ENCODE assay signal across 8 cellular contexts in the genomic region with DNA sequence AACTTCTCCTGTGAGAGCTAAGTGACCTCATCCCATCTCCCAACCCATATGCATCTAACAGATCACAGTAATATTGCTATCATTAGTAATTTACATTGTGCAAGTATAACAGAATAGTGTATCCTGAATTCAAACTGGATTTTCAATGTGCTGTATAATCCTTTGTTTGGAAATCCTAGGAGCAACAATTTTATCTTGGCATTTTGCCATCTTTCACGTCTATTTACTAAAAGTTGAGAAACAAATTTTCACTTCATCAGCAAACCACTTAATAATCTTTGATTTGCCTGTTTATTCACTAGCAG. TPM values are rescaled to one million over a fixed set of nuclear protein-coding genes. Genes with fewer than 3 reads are reported as not detected.
DNase-seq lines count a peak whose midpoint lies in the region; ATAC-seq, FAIRE-seq and TF ChIP-seq lines count a peak whose summit lies in the region.

No MANE protein-coding gene starts in this region.

- H3K4me3 Mint-ChIP-seq in activated T-cell treated with anti-CD3 and anti-CD28 coated beads, Interleukin-2, amount 50 U/mL, for 4 hours, result peak overlapping the region; percentile 95
- peak overlapping the region; percentile 93 for H3K4me3 Mint-ChIP-seq in stimulated activated effector memory CD8-positive, alpha-beta T cell treated with anti-CD3 and anti-CD28 coated beads, Interleukin-12 subunit alpha, Interleukin-12 subunit beta, amount 100 ng/mL, for 72 hours

- POLR2A ChIA-PET in Panc1 (lab: Charles Lee), result interaction anchor here (0.7 to 0.9 kb wide), 3 partner anchors 75 to 259 kb away, joined by 3 to 4 read pairs (median 4); no protein-coding TSS in a partner anchor

- peak overlapping the region; percentile 34 to 85; a peak in 3 of 4 replicates for H3K4me3 ChIP-seq in Panc1 (ENCODE audit: low read depth in 2 of 2, low read length in 2 of 2)

- peak overlapping the region; percentile 89 for H3K27ac Mint-ChIP-seq in stimulated activated effector memory CD8-positive, alpha-beta T cell treated with anti-CD3 and anti-CD28 coated beads, Interleukin-12 subunit alpha, Interleukin-12 subunit beta, amount 100 ng/mL, for 72 hours

- no peaks in the 10 kb centered on the region for H3K9me3 Mint-ChIP-seq in activated T-cell treated with anti-CD3 and anti-CD28 coated beads, Interleukin-2, amount 50 U/mL, for 4 hours
- no peaks in the 10 kb centered on the region for H3K9me3 Mint-ChIP-seq in stimulated activated effector memory CD8-positive, alpha-beta T cell treated with anti-CD3 and anti-CD28 coated beads, Interleukin-12 subunit alpha, Interleukin-12 subunit beta, amount 100 ng/mL, for 72 hours

- TF ChIP-seq CTCF in Panc1 (IDR thresholded peaks at IDR 0.05), result no peak

- peaks cover 29% of the 10 kb centered on the region for H3K4me1 ChIP-seq in Panc1 (ENCODE audit: control insufficient read depth, insufficient read depth, low read length)

- peaks cover 17% of the 10 kb centered on the region for H3K36me3 Mint-ChIP-seq in activated T-cell treated with anti-CD3 and anti-CD28 coated beads, Interleukin-2, amount 50 U/mL, for 4 hours (ENCODE audit: insufficient read depth)
- H3K36me3 Mint-ChIP-seq in stimulated activated effector memory CD8-positive, alpha-beta T cell treated with anti-CD3 and anti-CD28 coated beads, Interleukin-12 subunit alpha, Interleukin-12 subunit beta, amount 100 ng/mL, for 72 hours, result peaks cover 89% of the 10 kb centered on the region

- BruUV-seq in Panc1 (replicated peaks; lab: Mats Ljungman, UMichigan), result no TSS peak

- peaks cover 45% of the 10 kb centered on the region for H3K4me1 Mint-ChIP-seq in activated T-cell treated with anti-CD3 and anti-CD28 coated beads, Interleukin-2, amount 50 U/mL, for 4 hours (ENCODE audit: low read depth)
- peaks cover 45% of the 10 kb centered on the region for H3K4me1 Mint-ChIP-seq in stimulated activated effector memory CD8-positive, alpha-beta T cell treated with anti-CD3 and anti-CD28 coated beads, Interleukin-12 subunit alpha, Interleukin-12 subunit beta, amount 100 ng/mL, for 72 hours

- no peaks in the 10 kb centered on the region for H3K27me3 Mint-ChIP-seq in activated T-cell treated with anti-CD3 and anti-CD28 coated beads, Interleukin-2, amount 50 U/mL, for 4 hours (ENCODE audit: low read depth)

- no peak for DNase-seq in activated T-cell treated with anti-CD3 and anti-CD28 coated beads, Interleukin-2, amount 50 U/mL, for 4 hours
- no peak for DNase-seq in activated T-cell treated with anti-CD3 and anti-CD28 coated beads for 4 hours
- no peak for DNase-seq in Panc1 (ENCODE audit: low read depth, low spot score)
- peak; percentile 15 for DNase-seq in fibroblast of gingiva (ENCODE audit: low read depth)
- no peak for DNase-seq in stimulated activated effector memory CD8-positive, alpha-beta T cell treated with anti-CD3 and anti-CD28 coated beads, Interleukin-12 subunit alpha, Interleukin-12 subunit beta, amount 100 ng/mL, for 72 hours (ENCODE audit: low spot score in 2 of 2)
- no peak for DNase-seq in RCC 7860 (ENCODE audit: low spot score)
- DNase-seq in midbrain (lab: John Stamatoyannopoulos, UW), result no peak

- peak overlapping the region; percentile 92; the same call in 1 of the 2 replicates for H3K27ac ChIP-seq in Panc1 (ENCODE audit: low read length)

- in situ Hi-C loops in Panc1 (cut with HindIII; ENCODE audit: low pct_unique_long_range_greater_than_20kb, low sequenced_read_pairs), result loop anchor here (25.0 kb wide), 1 partner anchor 138 kb away; no protein-coding TSS in a partner anchor

- peaks cover 5% of the 10 kb centered on the region; the same call in 1 of the 2 replicates for H3K36me3 ChIP-seq in Panc1 (ENCODE audit: control insufficient read depth, insufficient read depth, low read length)

- intact Hi-C loops in Panc1 (cut with micrococcal nuclease; ENCODE audit: unreplicated experiment), result no loop called here

- CTCF ChIA-PET in Panc1 (lab: Charles Lee), result interaction anchor here (1.8 kb wide), 1 partner anchor 17 kb away, joined by 6 read pairs; no protein-coding TSS in a partner anchor

- no peak for ATAC-seq in activated T-cell treated with anti-CD3 and anti-CD28 coated beads, Interleukin-2, amount 50 U/mL, for 4 hours
- ATAC-seq in Panc1, result no peak
- ATAC-seq in stimulated activated effector memory CD8-positive, alpha-beta T cell treated with anti-CD3 and anti-CD28 coated beads, Interleukin-12 subunit alpha, Interleukin-12 subunit beta, amount 100 ng/mL, for 72 hours, result no peak
- ATAC-seq in HG03457 (IDR thresholded peaks at IDR 0.05; ENCODE audit: unreplicated experiment), result no peak

- H3K9me3 ChIP-seq in Panc1 (ENCODE audit: control insufficient read depth, insufficient read depth, low read depth, low read length), result no peaks in the 10 kb centered on the region

- H3K27me3 ChIP-seq in Panc1 (ENCODE audit: control insufficient read depth, insufficient read depth, low read length), result no peaks in the 10 kb centered on the region

- FAIRE-seq in RCC 7860 (lab: Jason Lieb, UNC), result no peak

RNA-seq across cellular contexts. Expression of a gene that starts 3.8 kb away (rescaled TPM):
- total RNA-seq in activated T-cell treated with anti-CD3 and anti-CD28 coated beads, Interleukin-2, amount 50 U/mL, for 4 hours, result 10 to 100 TPM; 62.7 to 86.3 (median 70.1) TPM
- 69.8 TPM for total RNA-seq in Panc1 (2021; ENCODE audit: unreplicated experiment)
- polyA plus RNA-seq in Panc1 (2012; ENCODE audit: insufficient read length), result 25.6 TPM
